11 cellular contexts compared by ENCODE assay signal in the genomic region with DNA sequence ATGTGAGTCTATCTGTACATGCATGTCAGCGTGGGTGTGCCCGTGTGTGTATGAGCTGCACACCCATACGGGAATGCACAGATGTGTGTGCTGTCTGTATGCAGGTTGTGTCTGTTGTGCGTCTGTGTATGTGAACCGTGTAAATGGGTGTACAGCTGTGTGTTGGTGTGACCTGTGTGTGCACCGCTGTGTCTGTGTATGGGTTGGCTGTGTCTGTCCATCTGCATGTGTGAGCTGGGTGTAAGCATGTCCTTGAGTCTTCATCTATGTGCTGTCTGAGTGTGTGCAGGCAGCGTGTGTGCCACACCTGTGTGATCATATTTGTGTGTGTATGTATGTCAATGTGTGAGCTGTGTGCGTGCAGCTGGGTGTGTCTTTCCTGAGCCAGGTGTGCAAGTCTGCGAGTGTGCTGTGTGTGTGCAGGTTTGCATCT. TPM values are rescaled to one million over a fixed set of nuclear protein-coding genes. Genes with fewer than 3 reads are reported as not detected.
DNase-seq lines count a peak whose midpoint lies in the region; ATAC-seq, FAIRE-seq and TF ChIP-seq lines count a peak whose summit lies in the region.
"Had no signal": no experiment of that assay in that cellular context is flagged by ENCODE, and none has a peak within 500 bp of the region (broad histone marks: within the 10 kb centered on the region; RNA-seq: fewer than 3 reads in every experiment).

No MANE protein-coding gene starts in this region.

- H3K23ac ChIP-seq in H1 (ENCODE audit: insufficient read length): no peak overlapping the region

- H3K9me3 Mint-ChIP-seq in HFFc6 (no peaks in the 10 kb centered on the region), nephron progenitor cell (no peaks in the 10 kb centered on the region)

- peaks cover 12% of the 10 kb centered on the region for H3K23me2 ChIP-seq in H1 (ENCODE audit: low read depth, low read length)

- peak overlapping the region in 3 of 4 experiments; percentile 44 to 65 (median 64); a peak in 5 of 7 replicates for H3K9ac ChIP-seq in H1 (replicated peaks in 1 of 4; ENCODE audit: extremely low read depth in 1 of 4, low read depth in 3 of 4, low read length in 3 of 4)

- CTCF ChIA-PET in A673 (lab: Charles Lee): no interaction called here
- CTCF ChIA-PET in H1 (lab: Charles Lee; ENCODE audit: partially characterized antibody): interaction anchor here (0.5 to 2.5 kb wide), 17 partner anchors 8 to 672 kb away, joined by 3 to 13 read pairs (median 3); partner anchors contain the start of gene EPHX3

- peak overlapping the region; percentile 18 for H2BK20ac ChIP-seq in H1 (ENCODE audit: low read length)

- no TSS peak for BruUV-seq in A673 (replicated peaks; lab: Mats Ljungman, UMichigan)

- H3K4ac ChIP-seq in H1 (replicated peaks; ENCODE audit: insufficient read length, low read depth, low read length): peak overlapping the region; percentile 98

- TF ChIP-seq CTCF in A673 (conservative IDR thresholded peaks at IDR 0.05; ENCODE audit: low read depth, low read length): no peak
- no peak for TF ChIP-seq CTCF in HFFc6 (IDR thresholded peaks at IDR 0.05)
- no peak for TF ChIP-seq CTCF in H1 (IDR thresholded peaks at IDR 0.05; ENCODE audit: control extremely low read depth in 1 of 3, insufficient read depth in 1 of 3, low read depth in 1 of 3, low read length in 3 of 3)
- no peak for TF ChIP-seq CTCF in nephron progenitor cell (IDR thresholded peaks at IDR 0.05)

- H3K27ac Mint-ChIP-seq in HFFc6 (0 out of 2 replicates have a peak overlapping the region, but pooled peaks have one; percentile 4), nephron progenitor cell (peak overlapping the region; percentile 81)

- H4K5ac ChIP-seq in H1 (ENCODE audit: insufficient read length, low read depth, low read length): peak overlapping the region; percentile 27

- peak overlapping the region; percentile 45; the same call in 1 of the 2 replicates for H4K8ac ChIP-seq in H1 (ENCODE audit: extremely low read depth, insufficient read depth, low read length)

- no peak for TF ChIP-seq EP300 in H1 (IDR thresholded peaks at IDR 0.05; ENCODE audit: borderline replicate concordance in 1 of 2, low read depth in 2 of 2, low read length in 2 of 2)

- peak overlapping the region; percentile 100; the same call in 1 of the 2 replicates for H2BK12ac ChIP-seq in H1 (ENCODE audit: low read depth, low read length)

- H2BK120ac ChIP-seq in H1 (replicated peaks; ENCODE audit: low read depth, low read length): peak overlapping the region; percentile 92

- peaks cover 10% of the 10 kb centered on the region for H3K27me3 Mint-ChIP-seq in HFFc6 (ENCODE audit: insufficient read depth)
- peaks cover 13% of the 10 kb centered on the region for H3K27me3 Mint-ChIP-seq in nephron progenitor cell (ENCODE audit: low read depth, poor library complexity)

- H3K9me3 ChIP-seq in A673 (ENCODE audit: low read depth, low read length, poor library complexity, severe bottlenecking): no peaks in the 10 kb centered on the region
- no peaks in the 10 kb centered on the region for H3K9me3 ChIP-seq in H1 (ENCODE audit: insufficient read depth in 2 of 2, low read depth in 1 of 2, low read length in 1 of 2)

- FAIRE-seq in H1 (lab: Jason Lieb, UNC): no peak

- WGBS in H1 (ENCODE audit: extremely low coverage in 1 of 2, insufficient coverage in 1 of 2, insufficient read length in 1 of 2, insufficient replicate concordance in 2 of 2, low coverage in 1 of 2, low lambda C conversion rate in 2 of 2, missing lambda C conversion rate in 1 of 2), 2 experiments: 78% methylated on average over 9 of the region's 9 CpGs; no CpG with 5 or more reads in 1 of the 2 experiments

- H3K27me3 ChIP-seq in A673 (replicated peaks; ENCODE audit: insufficient read depth, low read depth, low read length, poor library complexity): no peaks in the 10 kb centered on the region
- H3K27me3 ChIP-seq in H1 (replicated peaks in 1 of 4; ENCODE audit: control insufficient read depth in 3 of 4, extremely low read depth in 1 of 4, insufficient read depth in 3 of 4, low read length in 3 of 4): peaks cover 0 to 2% (median 0%) of the 10 kb centered on the region in 4 experiments; a peak in 1 of 7 replicates

- H3K79me2 ChIP-seq in H1 (ENCODE audit: control insufficient read depth in 1 of 2, insufficient read depth in 2 of 2, low read length in 2 of 2): peaks cover 4 to 28% of the 10 kb centered on the region in 2 experiments; a peak in 3 of 4 replicates

- peak overlapping the region; percentile 96 for H4K91ac ChIP-seq in H1 (replicated peaks; ENCODE audit: insufficient read length, low read length)

- TF ChIP-seq POLR2A in H1 (IDR thresholded peaks at IDR 0.05; ENCODE audit: control extremely low read depth in 1 of 2, low read depth in 2 of 2, low read length in 2 of 2): no peak

- peak overlapping the region; percentile 90 for H3K4me3 ChIP-seq in A673 (ENCODE audit: low read depth, low read length, poor library complexity, severe bottlenecking)
- peak overlapping the region; percentile 51 to 100 (median 68) for H3K4me3 ChIP-seq in H1 (ENCODE audit: extremely low read depth in 1 of 4, insufficient read depth in 2 of 4, low read depth in 3 of 4, low read length in 4 of 4)

- H3K56ac ChIP-seq in H1 (replicated peaks; ENCODE audit: insufficient read length, low read depth, low read length): no peak overlapping the region

- H2AK5ac ChIP-seq in H1 (ENCODE audit: low read depth, low read length): peak overlapping the region; percentile 100

- H3K4me1 Mint-ChIP-seq in HFFc6 (ENCODE audit: low read depth): peaks cover 22% of the 10 kb centered on the region
- peaks cover 33% of the 10 kb centered on the region for H3K4me1 Mint-ChIP-seq in nephron progenitor cell

- H3K4me2 ChIP-seq in H1 (ENCODE audit: insufficient read depth in 1 of 2, low read depth in 2 of 2, low read length in 2 of 2): peak overlapping the region; percentile 83 to 97

- ATAC-seq in HG02840 (IDR thresholded peaks at IDR 0.05; ENCODE audit: low FRiP score, unreplicated experiment): no peak
- no peak for ATAC-seq in GM21737 (IDR thresholded peaks at IDR 0.05; ENCODE audit: unreplicated experiment)

- no peaks in the 10 kb centered on the region for H3K36me3 Mint-ChIP-seq in HFFc6 (ENCODE audit: low read depth)
- peaks cover 21% of the 10 kb centered on the region for H3K36me3 Mint-ChIP-seq in nephron progenitor cell (ENCODE audit: low read depth)

- peaks cover 4 to 21% of the 10 kb centered on the region in 2 experiments for H4K20me1 ChIP-seq in H1 (replicated peaks in 1 of 2; ENCODE audit: control insufficient read depth in 1 of 2, insufficient read depth in 2 of 2, low read length in 2 of 2)

- H3K18ac ChIP-seq in H1 (ENCODE audit: extremely low read depth, low read length): peak overlapping the region; percentile 88

- peak overlapping the region; percentile 96 for H2BK5ac ChIP-seq in H1 (ENCODE audit: low read depth, low read length)

- peak overlapping the region; percentile 99 for H2BK15ac ChIP-seq in H1 (ENCODE audit: low read length)

- H2AFZ ChIP-seq in H1 (ENCODE audit: low read length): no peak overlapping the region

- H3K27ac ChIP-seq in A673 (ENCODE audit: low read depth, low read length, poor library complexity, severe bottlenecking): no peak overlapping the region
- no peak overlapping the region; the same call in 1 of the 2 replicates for H3K27ac ChIP-seq in H1 (ENCODE audit: low read depth, low read length)

- H3K36me3 ChIP-seq in A673 (ENCODE audit: insufficient read depth, low read length, poor library complexity, severe bottlenecking) (peaks cover 4% of the 10 kb centered on the region), H1 (ENCODE audit: control insufficient read depth in 2 of 4, insufficient read depth in 4 of 4, low read length in 3 of 4) (peaks cover 0 to 24% (median 5%) of the 10 kb centered on the region in 4 experiments; a peak in 4 of 8 replicates)

- POLR2A ChIA-PET in A673 (lab: Charles Lee; ENCODE audit: low non-redundant PET) (no interaction called here), H1 (lab: Charles Lee; ENCODE audit: partially characterized antibody) (interaction anchor here (0.6 to 7.1 kb wide), 10 partner anchors 9 to 180 kb away, joined by 3 to 58 read pairs (median 6); partner anchors contain the start of genes AKAP8 and EPHX3)

- DNase-seq in A673 (ENCODE audit: low spot score) (no peak), HFFc6 (no peak), H1 (ENCODE audit: low read depth in 1 of 2, low spot score in 2 of 2) (no peak), nephron progenitor cell (no peak), SW 1271 (lab: John Stamatoyannopoulos, UW) (no peak), NCI-H2081 treated with DMSO at 0.1 percent for 48 hours (lab: John Stamatoyannopoulos, UW) (no peak)
- DNase-seq: activated naive CD4-positive, alpha-beta T cell treated with anti-CD3 and anti-CD28 coated beads, Interleukin-2, amount 50 U/mL, for 16 hours; NCI-H1092 had no signal

- H3K79me1 ChIP-seq in H1 (ENCODE audit: low read depth, low read length): peaks cover 14% of the 10 kb centered on the region

- intact Hi-C loops in A673 (cut with micrococcal nuclease; ENCODE audit: unreplicated experiment): no loop called here

- peak overlapping the region; percentile 19 for H3K14ac ChIP-seq in H1 (ENCODE audit: insufficient read length)

- TF ChIP-seq RAD21 in H1 (IDR thresholded peaks at IDR 0.05 in 1 of 2, conservative IDR thresholded peaks at IDR 0.05 in 1 of 2; ENCODE audit: low read depth in 2 of 2, low read length in 2 of 2): no peak

- H3K4me3 Mint-ChIP-seq in HFFc6: peak overlapping the region; percentile 66
- H3K4me3 Mint-ChIP-seq in nephron progenitor cell: peak overlapping the region; percentile 91

- H3K4me1 ChIP-seq in A673 (ENCODE audit: insufficient read depth, low read length, poor library complexity, severe bottlenecking) (peaks cover 11% of the 10 kb centered on the region), H1 (replicated peaks in 1 of 4; ENCODE audit: control insufficient read depth in 3 of 4, insufficient read depth in 4 of 4, low read length in 3 of 4) (peaks cover 4 to 17% (median 10%) of the 10 kb centered on the region in 4 experiments)

RNA-seq across cellular contexts. Expression of gene NOTCH3, which starts 1.6 kb away (rescaled TPM):
- 19.7 and 41.9 TPM in 2 replicates for total RNA-seq in A673 (2021)
- total RNA-seq in HFFc6 (2021; fragmentation: NEBNext Ultra II Directional; extraction: Animal tissue kit (Norgen Biotek cat#: 25700)): 10 to 100 TPM in 4 of 6 experiments, 1 to 10 TPM in 2; 3.4 to 18.0 (median 13.1) TPM
- 107 and 111 TPM in 2 replicates for total RNA-seq in H1 (2021; fragmentation: NEBNext Ultra II Directional; extraction: Animal tissue kit (Norgen Biotek cat#: 25700))
- polyA plus RNA-seq in H1 (2011; rRNA removed): 37.5 and 65.9 TPM in 2 replicates
- polyA plus RNA-seq in H1 (2011; cell fraction: cytosol; rRNA removed): 27.5 TPM
- 90.3 TPM for polyA plus RNA-seq in H1 (2011; cell fraction: nucleus; rRNA removed)
- 38.0 to 79.1 TPM (median 69.0 TPM) in 4 replicates for polyA plus RNA-seq in H1 (2012, experiment 1 of 2)
- 38.3 TPM for polyA plus RNA-seq in H1 (2012, experiment 2 of 2)
- polyA plus RNA-seq in H1 (2013, experiment 1 of 2): 77.9 TPM
- polyA plus RNA-seq in H1 (2013, experiment 2 of 2): 64.5 TPM
- 117 and 119 TPM in 2 replicates for polyA minus RNA-seq in H1 (2011; rRNA and poly(A)+ RNA removed)
- 145 TPM for polyA minus RNA-seq in H1 (2011; cell fraction: cytosol; rRNA and poly(A)+ RNA removed)
- polyA minus RNA-seq in H1 (2011; cell fraction: nucleus; rRNA and poly(A)+ RNA removed): 87.8 TPM
- total RNA-seq: T-helper 2 cell treated with Interferon-gamma antibody and Interleukin-4, amounts not matched to agents 100 ng/mL and 5 ng/mL, for 36 hours had no signal

RNA-seq across cellular contexts. Expression of gene EPHX3, which starts 33.0 kb away (rescaled TPM):
- 0.73 and 1.2 TPM in 2 replicates for total RNA-seq in A673 (2021)
- under 1 TPM in 3 of 6 experiments, not detected in 3; 0.13 to 0.37 (median 0.14) TPM for total RNA-seq in HFFc6 (2021; fragmentation: NEBNext Ultra II Directional; extraction: Animal tissue kit (Norgen Biotek cat#: 25700))
- 30.2 and 30.9 TPM in 2 replicates for total RNA-seq in H1 (2021; fragmentation: NEBNext Ultra II Directional; extraction: Animal tissue kit (Norgen Biotek cat#: 25700))
- 47.6 and 67.5 TPM in 2 replicates for polyA plus RNA-seq in H1 (2011; rRNA removed)
- polyA plus RNA-seq in H1 (2011; cell fraction: cytosol; rRNA removed): 24.1 TPM
- polyA plus RNA-seq in H1 (2011; cell fraction: nucleus; rRNA removed): 51.8 TPM
- polyA plus RNA-seq in H1 (2012, experiment 1 of 2): 25.8 to 35.8 TPM (median 34.5 TPM) in 4 replicates
- 44.5 TPM for polyA plus RNA-seq in H1 (2012, experiment 2 of 2)
- polyA plus RNA-seq in H1 (2013, experiment 1 of 2): 39.3 TPM
- 42.0 TPM for polyA plus RNA-seq in H1 (2013, experiment 2 of 2)
- polyA minus RNA-seq in H1 (2011; rRNA and poly(A)+ RNA removed): 25.4 and 38.4 TPM in 2 replicates
- polyA minus RNA-seq in H1 (2011; cell fraction: cytosol; rRNA and poly(A)+ RNA removed): 11.8 TPM
- polyA minus RNA-seq in H1 (2011; cell fraction: nucleus; rRNA and poly(A)+ RNA removed): 14.0 TPM

Comparison
In these comparisons a context has a peak if more than half of its experiments do, and no peak if none do; other contexts are left out.
1. RNA of gene EPHX3, which starts 33.0 kb away (total RNA-seq): 30.2 to 30.9 TPM in H1; 0.73 to 1.2 TPM in A673 and 0.13 to 0.37 TPM in HFFc6; every median in the first group is over 10 times any median in the second.